In genomic region chr6:8321671-8322404, GRCh38 we compare ENCODE assay signal across 15 cellular contexts.
DNase-seq lines count a peak whose midpoint lies in the region; ATAC-seq, FAIRE-seq and TF ChIP-seq lines count a peak whose summit lies in the region.
"Had no signal": no experiment of that assay in that cellular context is flagged by ENCODE, and none has a peak within 500 bp of the region (broad histone marks: within the 10 kb centered on the region; RNA-seq: fewer than 3 reads in every experiment).

No MANE protein-coding gene starts in this region.

- TF ChIP-seq EP300 in K562 (IDR thresholded peaks at IDR 0.05; ENCODE audit: low read length): no peak

- in situ Hi-C loops in K562 (cut with MboI): no loop called here

- H3K9ac ChIP-seq in PC-3 (ENCODE audit: low read length) (no peak overlapping the region), K562 (ENCODE audit: insufficient read depth in 1 of 2, low read depth in 2 of 2, low read length in 2 of 2) (no peak overlapping the region), trophoblast cell (ENCODE audit: low read length) (peak overlapping the region; percentile 19)

- no peaks in the 10 kb centered on the region for H3K9me1 ChIP-seq in K562 (ENCODE audit: control insufficient read depth, insufficient read depth, low read length)

- BruUV-seq in PC-3 (replicated peaks; lab: Mats Ljungman, UMichigan): no TSS peak
- BruUV-seq in K562 (replicated peaks; lab: Mats Ljungman, UMichigan): no TSS peak

- H3K23ac ChIP-seq in trophoblast cell (ENCODE audit: low read length): no peak overlapping the region

- no peak overlapping the region for H2BK5ac ChIP-seq in trophoblast cell (ENCODE audit: low read depth, low read length, poor library complexity)

- H3K79me2 ChIP-seq in PC-3 (ENCODE audit: low read length) (no peaks in the 10 kb centered on the region), K562 (ENCODE audit: control insufficient read depth, insufficient read depth, low read length) (no peaks in the 10 kb centered on the region), trophoblast cell (ENCODE audit: control insufficient read depth, insufficient read depth, low read length, poor library complexity) (no peaks in the 10 kb centered on the region)

- intact Hi-C loops in PC-3 (cut with micrococcal nuclease) (no loop called here), K562 (cut with micrococcal nuclease) (no loop called here)

- H3F3A ChIP-seq in PC-3 (ENCODE audit: low read length, unreplicated experiment): no peaks in the 10 kb centered on the region

- H3K4ac ChIP-seq in trophoblast cell (ENCODE audit: low read depth, low read length): no peak overlapping the region

- no peaks in the 10 kb centered on the region for H3K36me3 ChIP-seq in PC-3 (ENCODE audit: low read depth, low read length)
- H3K36me3 ChIP-seq in K562 (ENCODE audit: control insufficient read depth, insufficient read depth, low read length): no peaks in the 10 kb centered on the region
- H3K36me3 ChIP-seq in trophoblast cell (ENCODE audit: control insufficient read depth in 1 of 2, insufficient read depth in 2 of 2, low read length in 2 of 2): no peaks in the 10 kb centered on the region

- H3K4me3 ChIP-seq in PC-3 (ENCODE audit: low read length) (no peak overlapping the region), K562 (no peak overlapping the region), trophoblast cell (ENCODE audit: low read depth, low read length) (no peak overlapping the region)

- TF ChIP-seq RAD21 in K562 (CRISPR knock-in tag; conservative IDR thresholded peaks at IDR 0.05 in 1 of 2, IDR thresholded peaks at IDR 0.05 in 1 of 2): no peak

- H4K20me1 ChIP-seq in PC-3 (ENCODE audit: low read length): no peaks in the 10 kb centered on the region
- H4K20me1 ChIP-seq in K562 (replicated peaks; ENCODE audit: control insufficient read depth, insufficient read depth, low read length): no peaks in the 10 kb centered on the region

- H2BK120ac ChIP-seq in trophoblast cell (ENCODE audit: insufficient read depth, low read length, poor library complexity): no peak overlapping the region

- H3K27me3 ChIP-seq in PC-3 (ENCODE audit: low read length) (peaks cover 25% of the 10 kb centered on the region; the same call in 1 of the 2 replicates), K562 (ENCODE audit: control insufficient read depth in 2 of 2, insufficient read depth in 2 of 2, low read length in 2 of 2) (no peaks in the 10 kb centered on the region), trophoblast cell (ENCODE audit: insufficient read depth, low read length) (no peaks in the 10 kb centered on the region)

- TF ChIP-seq POLR2A in K562 (conservative IDR thresholded peaks at IDR 0.05): no peak

- no peak overlapping the region for H2BK12ac ChIP-seq in trophoblast cell (ENCODE audit: low read length)

- FAIRE-seq in K562 (lab: Jason Lieb, UNC): no peak
- FAIRE-seq: A204.1, GM18507 had no signal

- ATAC-seq in PC-3 (no peak), K562 (no peak), esophagus mucosa (peak; percentile 94)
- ATAC-seq: CD8-positive, alpha-beta T cell had no signal

- CTCF ChIA-PET in PC-3 (lab: Charles Lee) (no interaction called here), K562 (lab: Yijun Ruan, JAX; ENCODE audit: low intra/inter-chr PET ratio) (no interaction called here)

- DNase-seq in PC-3 (peak; percentile 41), K562 (ENCODE audit: extremely low read depth in 1 of 4, low spot score in 3 of 4) (no peak), trophoblast cell (no peak), NCI-H1092 treated with DMSO at 0.1 percent for 48 hours (lab: John Stamatoyannopoulos, UW) (no peak), NCI-H2081 (lab: John Stamatoyannopoulos, UW) (no peak)
- DNase-seq in central memory CD4-positive, alpha-beta T cell: no peak
- DNase-seq: CD8-positive, alpha-beta T cell; COR-L47; DND-41; HCEC 1CT; HFFc6 had no signal

- no peak overlapping the region for H4K12ac ChIP-seq in trophoblast cell (ENCODE audit: low read depth, low read length)

- H4K8ac ChIP-seq in trophoblast cell (ENCODE audit: low read depth, low read length): no peak overlapping the region

- H3K18ac ChIP-seq in trophoblast cell (ENCODE audit: low read length): no peak overlapping the region

- H2AK5ac ChIP-seq in trophoblast cell (ENCODE audit: low read length): no peak overlapping the region

- H3K9me3 ChIP-seq in PC-3 (ENCODE audit: low read length): no peaks in the 10 kb centered on the region
- no peaks in the 10 kb centered on the region for H3K9me3 ChIP-seq in K562 (replicated peaks; ENCODE audit: control insufficient read depth, insufficient read depth, low read depth, low read length)
- peaks cover 5% of the 10 kb centered on the region for H3K9me3 ChIP-seq in trophoblast cell (ENCODE audit: insufficient read depth, low read depth, low read length)

- WGBS in K562 (ENCODE audit: insufficient coverage, low coverage, missing lambda C conversion rate): 2% methylated on average over 3 of the region's 3 CpGs
- no CpG with 5 or more reads among the region's 3 CpGs for WGBS in trophoblast cell (ENCODE audit: extremely low coverage, insufficient coverage, insufficient read length)

- H3K14ac ChIP-seq in trophoblast cell (ENCODE audit: low read length): no peak overlapping the region

- H3K79me1 ChIP-seq in trophoblast cell (ENCODE audit: low read length): no peaks in the 10 kb centered on the region

- H3K9me2 ChIP-seq in PC-3 (replicated peaks; ENCODE audit: low read length): no peaks in the 10 kb centered on the region

- no peak overlapping the region for H2AFZ ChIP-seq in PC-3 (ENCODE audit: low read length)
- no peak overlapping the region for H2AFZ ChIP-seq in K562 (ENCODE audit: low read depth, low read length)
- no peak overlapping the region for H2AFZ ChIP-seq in trophoblast cell (ENCODE audit: insufficient read depth, low read length, poor library complexity)

- H3K4me1 ChIP-seq in PC-3 (ENCODE audit: insufficient read depth, low read length) (no peaks in the 10 kb centered on the region), K562 (replicated peaks in 1 of 2; ENCODE audit: control insufficient read depth in 2 of 2, insufficient read depth in 2 of 2, low read length in 2 of 2) (no peaks in the 10 kb centered on the region), trophoblast cell (ENCODE audit: control insufficient read depth in 1 of 2, insufficient read depth in 2 of 2, low read length in 2 of 2) (no peaks in the 10 kb centered on the region)

- POLR2A ChIA-PET in PC-3 (lab: Charles Lee; ENCODE audit: unreplicated experiment) (no interaction called here), K562 (lab: Yijun Ruan, JAX) (no interaction called here)

- TF ChIP-seq CTCF in PC-3 (conservative IDR thresholded peaks at IDR 0.05; ENCODE audit: low read depth, low read length) (no peak), K562 (IDR thresholded peaks at IDR 0.05 in 2 of 3, conservative IDR thresholded peaks at IDR 0.05 in 1 of 3; ENCODE audit: insufficient read depth in 2 of 3, low read depth in 1 of 3, low read length in 3 of 3) (no peak)

- H3K27ac ChIP-seq in PC-3 (ENCODE audit: low read length): no peak overlapping the region
- H3K27ac ChIP-seq in K562 (ENCODE audit: extremely low read depth, low read depth, low read length): no peak overlapping the region
- H3K27ac ChIP-seq in trophoblast cell (ENCODE audit: low read depth, low read length): no peak overlapping the region
- H3K27ac ChIP-seq: HL-60 had no signal

- H4K91ac ChIP-seq in trophoblast cell (ENCODE audit: low read depth, low read length): no peak overlapping the region

- H3K4me2 ChIP-seq in PC-3 (ENCODE audit: low read length) (no peak overlapping the region), K562 (ENCODE audit: insufficient read depth, low read length) (no peak overlapping the region), trophoblast cell (ENCODE audit: low read length) (no peak overlapping the region)
